ENCODE assay signal across 8 cellular contexts in genomic region chr6:90369024-90369519, GRCh38.
A peak's percentile ranks its signal among the peaks of the same experiment; 100 is the strongest.
DNase-seq lines count a peak whose midpoint lies in the region; ATAC-seq and TF ChIP-seq lines count a peak whose summit lies in the region.

No MANE protein-coding gene starts in this region.

- TF ChIP-seq CTCF in colonic mucosa (IDR thresholded peaks at IDR 0.05) (no peak), lower lobe of right lung (IDR thresholded peaks at IDR 0.05) (no peak), type B pancreatic cell (conservative IDR thresholded peaks at IDR 0.05) (no peak)

- H3K4me1 ChIP-seq in CD4-positive, CD25-positive, alpha-beta regulatory T cell (ENCODE audit: control insufficient read depth, insufficient read depth, low read length, poor library complexity, severe bottlenecking) = no peaks in the 10 kb centered on the region
- no peaks in the 10 kb centered on the region for H3K4me1 ChIP-seq in colonic mucosa
- H3K4me1 ChIP-seq in lower lobe of right lung = peaks cover 14% of the 10 kb centered on the region

- H3K27me3 Mint-ChIP-seq in CD4-positive, CD25-positive, alpha-beta regulatory T cell = peaks cover 52% of the 10 kb centered on the region
- peaks cover 3% of the 10 kb centered on the region for H3K27me3 Mint-ChIP-seq in type B pancreatic cell

- H3K27ac ChIP-seq in CD4-positive, CD25-positive, alpha-beta regulatory T cell (ENCODE audit: insufficient read depth, low read length, poor library complexity, severe bottlenecking) = no peak overlapping the region
- no peak overlapping the region for H3K27ac ChIP-seq in colonic mucosa
- peak overlapping the region; percentile 43 for H3K27ac ChIP-seq in lower lobe of right lung

- no peak overlapping the region for H3K9ac ChIP-seq in colonic mucosa (ENCODE audit: low read depth in 2 of 2, low read length in 2 of 2)

- peak in 1 of 3 donors; percentile 81 for DNase-seq in CD4-positive, CD25-positive, alpha-beta regulatory T cell
- peak; percentile 96 for DNase-seq in OCI-M1 (lab: John Stamatoyannopoulos, UW)
- DNase-seq in colonic mucosa = peak; percentile 21
- no peak for DNase-seq in lower lobe of right lung
- no peak for DNase-seq in type B pancreatic cell (ENCODE audit: extremely low spot score, unreplicated experiment)
- no peak for DNase-seq in NCI-H524 treated with DMSO at 0.1 percent for 48 hours (lab: John Stamatoyannopoulos, UW)

- H3K4me3 Mint-ChIP-seq in CD4-positive, CD25-positive, alpha-beta regulatory T cell = no peak overlapping the region
- peak overlapping the region; percentile 0 for H3K4me3 Mint-ChIP-seq in type B pancreatic cell

- no peaks in the 10 kb centered on the region for H3K9me3 ChIP-seq in CD4-positive, CD25-positive, alpha-beta regulatory T cell (ENCODE audit: control insufficient read depth in 2 of 2, low read length in 2 of 2)
- H3K9me3 ChIP-seq in colonic mucosa = no peaks in the 10 kb centered on the region
- H3K9me3 ChIP-seq in lower lobe of right lung = no peaks in the 10 kb centered on the region

- H3K36me3 ChIP-seq in CD4-positive, CD25-positive, alpha-beta regulatory T cell (ENCODE audit: control insufficient read depth, insufficient read depth, low read length) = no peaks in the 10 kb centered on the region
- H3K36me3 ChIP-seq in colonic mucosa = no peaks in the 10 kb centered on the region
- H3K36me3 ChIP-seq in lower lobe of right lung = no peaks in the 10 kb centered on the region

- H3K4me1 Mint-ChIP-seq in CD4-positive, CD25-positive, alpha-beta regulatory T cell = peaks cover 0 to 16% (median 11%) of the 10 kb centered on the region in 4 donors
- peaks cover 31% of the 10 kb centered on the region for H3K4me1 Mint-ChIP-seq in type B pancreatic cell (ENCODE audit: unreplicated experiment)

- H3K9me3 Mint-ChIP-seq in CD4-positive, CD25-positive, alpha-beta regulatory T cell = no peaks in the 10 kb centered on the region
- H3K9me3 Mint-ChIP-seq in type B pancreatic cell = peaks cover 5% of the 10 kb centered on the region

- ATAC-seq in CD4-positive, CD25-positive, alpha-beta regulatory T cell (ENCODE audit: low read depth in 2 of 2) = peak; percentile 72 to 76
- ATAC-seq in GM19043 (IDR thresholded peaks at IDR 0.05; ENCODE audit: low read depth, unreplicated experiment) (peak; percentile 100), HG03066 (IDR thresholded peaks at IDR 0.05; ENCODE audit: low read depth, unreplicated experiment) (peak; percentile 100), lower lobe of right lung (peak; percentile 96 to 98)

- no peak overlapping the region for H3K4me3 ChIP-seq in CD4-positive, CD25-positive, alpha-beta regulatory T cell (ENCODE audit: low read depth, low read length)
- no peak overlapping the region for H3K4me3 ChIP-seq in colonic mucosa
- H3K4me3 ChIP-seq in lower lobe of right lung = no peak overlapping the region

- H3K27me3 ChIP-seq in CD4-positive, CD25-positive, alpha-beta regulatory T cell (ENCODE audit: control insufficient read depth, insufficient read depth, low read length) = peaks cover 8% of the 10 kb centered on the region
- H3K27me3 ChIP-seq in colonic mucosa = no peaks in the 10 kb centered on the region
- H3K27me3 ChIP-seq in lower lobe of right lung (ENCODE audit: low read depth) = no peaks in the 10 kb centered on the region

- H3K36me3 Mint-ChIP-seq in CD4-positive, CD25-positive, alpha-beta regulatory T cell = no peaks in the 10 kb centered on the region
- no peaks in the 10 kb centered on the region for H3K36me3 Mint-ChIP-seq in type B pancreatic cell

- intact Hi-C loops in colonic mucosa (cut with DNase I) = no loop called here
- intact Hi-C loops in lower lobe of right lung (cut with DNase I) = no loop called here

- peak overlapping the region in 1 of 3 donors; percentile 76 for H3K27ac Mint-ChIP-seq in CD4-positive, CD25-positive, alpha-beta regulatory T cell
- H3K27ac Mint-ChIP-seq in type B pancreatic cell = peak overlapping the region; percentile 71

Comparison
In these comparisons a context has a peak if more than half of its experiments do, and no peak if none do; other contexts are left out.
1. DNase-seq: peak in OCI-M1 (single experiment) and colonic mucosa (single experiment); none in lower lobe of right lung (single experiment), type B pancreatic cell (single experiment) and NCI-H524 treated with DMSO at 0.1 percent for 48 hours (single experiment).
2. Peak in every context shown above with its lines, with median percentiles within 50 percentile points of each other: ATAC-seq.